ENCODE assay signal across 1 cellular context in the genomic region with DNA sequence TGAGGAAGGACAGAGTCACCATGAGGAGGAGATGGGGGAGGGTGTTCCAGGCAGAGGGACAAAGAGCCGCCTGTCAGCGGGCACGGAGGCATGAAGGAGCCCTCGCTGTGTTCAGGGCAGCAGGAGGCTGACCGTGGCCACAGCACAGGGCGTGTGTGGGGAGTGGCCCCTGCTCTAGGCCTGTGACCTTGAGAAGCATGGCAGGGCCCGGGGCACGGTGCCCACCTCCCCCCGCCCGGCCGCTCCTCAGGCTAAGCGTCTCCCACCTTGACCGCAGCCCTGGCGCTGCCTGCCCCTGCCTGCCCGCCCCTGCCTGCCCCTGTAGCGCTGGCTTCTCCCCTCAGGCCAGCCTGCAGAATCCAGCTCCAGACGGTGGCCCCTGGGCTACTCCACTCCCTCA.
A peak's percentile ranks its signal among the peaks of the same experiment; 100 is the strongest.
TF ChIP-seq lines count a peak whose summit lies in the region.

No MANE protein-coding gene starts in this region.

TF ChIP-seq in K562, 482 proteins besides CTCF, POLR2A, EP300 and RAD21:
- peak; percentile 44; the same call in 1 of the 2 replicates for TF ChIP-seq RBFOX2 (IDR thresholded peaks at IDR 0.05; ENCODE audit: low read depth, low read length)
- TF ChIP-seq ZNF507 (tag; conservative IDR thresholded peaks at IDR 0.05): no peak
- 0 out of 2 replicates have a peak, but pooled peaks have one; percentile 16 for TF ChIP-seq POLR2G (IDR thresholded peaks at IDR 0.05; ENCODE audit: low read depth, low read length)
